20 cellular contexts compared by ENCODE assay signal in genomic region chr12:47094804-47095203, GRCh38. TPM values are rescaled to one million over a fixed set of nuclear protein-coding genes. Genes with fewer than 3 reads are reported as not detected.
DNase-seq lines count a peak whose midpoint lies in the region; ATAC-seq and FAIRE-seq lines count a peak whose summit lies in the region.
"Had no signal": no experiment of that assay in that cellular context is flagged by ENCODE, and none has a peak within 500 bp of the region (broad histone marks: within the 10 kb centered on the region; RNA-seq: fewer than 3 reads in every experiment).

No MANE protein-coding gene starts in this region.

- FAIRE-seq in RCC 7860 (lab: Jason Lieb, UNC) = no peak
- FAIRE-seq: GM12878 had no signal

- DNase-seq in stimulated activated naive CD8-positive, alpha-beta T cell treated with anti-CD3 and anti-CD28 coated beads, Interleukin-15, Interleukin-2, amounts not matched to agents 100 U/mL and 50 U/mL, for 24 hours = no peak
- DNase-seq in RCC 7860 (ENCODE audit: low spot score) (peak; percentile 85), epithelial cell of prostate (ENCODE audit: low read depth, low spot score) (no peak), aorta (no peak), NCI-H510A (lab: John Stamatoyannopoulos, UW) (no peak)
- DNase-seq in stimulated activated naive CD8-positive, alpha-beta T cell treated with anti-CD3 and anti-CD28 coated beads, Interleukin-15, amount 100 ng/mL, for 72 hours = no peak
- DNase-seq: activated effector memory CD4-positive, alpha-beta T cell treated with anti-CD3 and anti-CD28 coated beads, Interleukin-2, amount 50 U/mL, for 16 hours; CD8-positive, alpha-beta memory T cell; H9; NCI-H2081 treated with DMSO at 0.1 percent for 48 hours; NCI-H69; occipital lobe; right lobe of liver; stimulated activated CD4-positive, alpha-beta T cell treated with anti-CD3 and anti-CD28 coated beads, Interleukin-2, amount 100 ng/mL, for 48 hours; testis had no signal

- no peaks in the 10 kb centered on the region for H3K36me3 ChIP-seq in aorta (ENCODE audit: control insufficient read depth in 1 of 2, insufficient read depth in 2 of 2, low read length in 1 of 2)
- H3K36me3 ChIP-seq: right lobe of liver had no signal

- H3K27ac ChIP-seq in epithelial cell of prostate = peak overlapping the region; percentile 96
- H3K27ac ChIP-seq in aorta (ENCODE audit: low read depth in 1 of 2, low read length in 2 of 2) = no peak overlapping the region
- H3K27ac ChIP-seq: right lobe of liver, testis had no signal

- peaks cover 8% of the 10 kb centered on the region for H3K9me3 Mint-ChIP-seq in stimulated activated naive CD8-positive, alpha-beta T cell treated with anti-CD3 and anti-CD28 coated beads, Interleukin-15, Interleukin-2, amounts not matched to agents 100 ng/mL and 50 ng/mL, for 24 hours
- H3K9me3 Mint-ChIP-seq in stimulated activated naive CD8-positive, alpha-beta T cell treated with anti-CD3 and anti-CD28 coated beads, Interleukin-15, amount 100 ng/mL, for 72 hours = peaks cover 5 to 10% of the 10 kb centered on the region in 2 donors
- H3K9me3 Mint-ChIP-seq: brain, H9 had no signal

- WGBS in aorta, 2 donors = 96 to 100% methylated on average over 4 of the region's 4 CpGs

- H3K27ac Mint-ChIP-seq in stimulated activated naive CD8-positive, alpha-beta T cell treated with anti-CD3 and anti-CD28 coated beads, Interleukin-15, Interleukin-2, amounts not matched to agents 100 ng/mL and 50 ng/mL, for 24 hours = peak overlapping the region; percentile 2
- H3K27ac Mint-ChIP-seq in stimulated activated naive CD8-positive, alpha-beta T cell treated with anti-CD3 and anti-CD28 coated beads, Interleukin-15, amount 100 ng/mL, for 72 hours = peak overlapping the region; percentile 2 to 82
- H3K27ac Mint-ChIP-seq: brain, H9 had no signal

- no peak overlapping the region for H3K4me3 Mint-ChIP-seq in stimulated activated naive CD8-positive, alpha-beta T cell treated with anti-CD3 and anti-CD28 coated beads, Interleukin-15, Interleukin-2, amounts not matched to agents 100 ng/mL and 50 ng/mL, for 24 hours
- H3K4me3 Mint-ChIP-seq in stimulated activated naive CD8-positive, alpha-beta T cell treated with anti-CD3 and anti-CD28 coated beads, Interleukin-15, amount 100 ng/mL, for 72 hours = peak overlapping the region; percentile 38 to 73
- H3K4me3 Mint-ChIP-seq: brain, H9 had no signal

- peaks cover 32% of the 10 kb centered on the region for H3K4me1 Mint-ChIP-seq in stimulated activated naive CD8-positive, alpha-beta T cell treated with anti-CD3 and anti-CD28 coated beads, Interleukin-15, Interleukin-2, amounts not matched to agents 100 ng/mL and 50 ng/mL, for 24 hours (ENCODE audit: low read depth)
- H3K4me1 Mint-ChIP-seq in stimulated activated naive CD8-positive, alpha-beta T cell treated with anti-CD3 and anti-CD28 coated beads, Interleukin-15, amount 100 ng/mL, for 72 hours = peaks cover 29% of the 10 kb centered on the region
- H3K4me1 Mint-ChIP-seq: brain had no signal

- H3K27me3 Mint-ChIP-seq in stimulated activated naive CD8-positive, alpha-beta T cell treated with anti-CD3 and anti-CD28 coated beads, Interleukin-15, Interleukin-2, amounts not matched to agents 100 ng/mL and 50 ng/mL, for 24 hours = no peaks in the 10 kb centered on the region
- H3K27me3 Mint-ChIP-seq in stimulated activated naive CD8-positive, alpha-beta T cell treated with anti-CD3 and anti-CD28 coated beads, Interleukin-15, amount 100 ng/mL, for 72 hours = no peaks in the 10 kb centered on the region
- H3K27me3 Mint-ChIP-seq: CD8-positive, alpha-beta memory T cell had no signal

- H3K4me1 ChIP-seq in aorta (ENCODE audit: control insufficient read depth in 1 of 2, insufficient read depth in 2 of 2, low read length in 2 of 2) = peaks cover 5 to 6% of the 10 kb centered on the region in 2 donors
- H3K4me1 ChIP-seq: right lobe of liver had no signal

- no peak overlapping the region for H3K4me3 ChIP-seq in aorta (ENCODE audit: low read length in 2 of 2)
- H3K4me3 ChIP-seq: GM12878, right lobe of liver, testis had no signal

- H3K36me3 Mint-ChIP-seq in stimulated activated naive CD8-positive, alpha-beta T cell treated with anti-CD3 and anti-CD28 coated beads, Interleukin-15, Interleukin-2, amounts not matched to agents 100 ng/mL and 50 ng/mL, for 24 hours (ENCODE audit: low read depth) = peaks cover 14% of the 10 kb centered on the region
- H3K36me3 Mint-ChIP-seq: brain had no signal

- no peaks in the 10 kb centered on the region for H3K27me3 ChIP-seq in aorta (ENCODE audit: control insufficient read depth in 1 of 2, insufficient read depth in 2 of 2, low read length in 1 of 2)
- H3K27me3 ChIP-seq: right lobe of liver, testis had no signal

- ATAC-seq in stimulated activated naive CD8-positive, alpha-beta T cell treated with anti-CD3 and anti-CD28 coated beads, Interleukin-15, Interleukin-2, amounts not matched to agents 100 U/mL and 50 U/mL, for 24 hours = no peak
- no peak for ATAC-seq in stimulated activated naive CD8-positive, alpha-beta T cell treated with anti-CD3 and anti-CD28 coated beads, Interleukin-15, amount 100 ng/mL, for 72 hours
- no peak for ATAC-seq in HG02678 (IDR thresholded peaks at IDR 0.05; ENCODE audit: unreplicated experiment)
- ATAC-seq in aorta (ENCODE audit: low FRiP score) = no peak
- ATAC-seq: activated CD4-positive, CD25-positive, alpha-beta regulatory T cell treated with anti-CD3 and anti-CD28 coated beads, Interleukin-2, amount 50 U/mL, for 24 hours; GM12878; right lobe of liver had no signal

- H3K9me3 ChIP-seq in aorta (ENCODE audit: control insufficient read depth, low read length) = no peaks in the 10 kb centered on the region
- H3K9me3 ChIP-seq: right lobe of liver, testis had no signal

- intact Hi-C loops in aorta (cut with DNase I) = no loop called here

RNA-seq across cellular contexts. Expression of gene AMIGO2, which starts 15.0 kb away (rescaled TPM):
- 10 to 100 TPM; 23.1 to 72.1 TPM for total RNA-seq in aorta
- polyA plus RNA-seq in aorta = 10 to 100 TPM; 12.0 to 39.2 TPM

RNA-seq across cellular contexts. Expression of gene PCED1B, which starts 15.4 kb away (rescaled TPM):
- total RNA-seq in aorta = 10 to 100 TPM; 11.0 to 12.6 TPM
- polyA plus RNA-seq in aorta = 10 to 100 TPM in 1 of 2 donors, 1 to 10 TPM in 1; 2.0 to 12.2 TPM
